17 cellular contexts compared by ENCODE assay signal in genomic region chr2:88560619-88561307, GRCh38.
A peak's percentile ranks its signal among the peaks of the same experiment; 100 is the strongest.
DNase-seq lines count a peak whose midpoint lies in the region; ATAC-seq and TF ChIP-seq lines count a peak whose summit lies in the region.
"Had no signal": no experiment of that assay in that cellular context is flagged by ENCODE, and none has a peak within 500 bp of the region (broad histone marks: within the 10 kb centered on the region; RNA-seq: fewer than 3 reads in every experiment).

No MANE protein-coding gene starts in this region.

- no peak overlapping the region for H3K9ac ChIP-seq in mesenchymal stem cell (ENCODE audit: low read length)

- H3K27me3 Mint-ChIP-seq in CD8-positive, alpha-beta T cell (ENCODE audit: low read depth) = no peaks in the 10 kb centered on the region
- no peaks in the 10 kb centered on the region for H3K27me3 Mint-ChIP-seq in activated naive CD8-positive, alpha-beta T cell treated with anti-CD3 and anti-CD28 coated beads, Interleukin-2, amount 50 U/mL, for 24 hours

- H3K4ac ChIP-seq in mesenchymal stem cell (ENCODE audit: low read depth in 1 of 2, low read length in 2 of 2) = no peak overlapping the region

- H3K18ac ChIP-seq in mesenchymal stem cell (ENCODE audit: low read depth in 1 of 2, low read length in 2 of 2) = no peak overlapping the region

- TF ChIP-seq CTCF in CD8-positive, alpha-beta T cell (IDR thresholded peaks at IDR 0.05) = no peak
- no peak for TF ChIP-seq CTCF in gastroesophageal sphincter (IDR thresholded peaks at IDR 0.05)

- no peaks in the 10 kb centered on the region for H3K27me3 ChIP-seq in CD8-positive, alpha-beta T cell (ENCODE audit: insufficient read depth, low read length)
- H3K27me3 ChIP-seq in gastroesophageal sphincter (no peaks in the 10 kb centered on the region), mesenchymal stem cell (ENCODE audit: control insufficient read depth in 1 of 2, insufficient read depth in 1 of 2, low read length in 2 of 2) (no peaks in the 10 kb centered on the region)
- H3K27me3 ChIP-seq: hepatocyte had no signal

- no peak overlapping the region for H4K91ac ChIP-seq in mesenchymal stem cell (ENCODE audit: low read length)

- H3K4me3 ChIP-seq in CD8-positive, alpha-beta T cell (ENCODE audit: low read depth, low read length) = no peak overlapping the region
- H3K4me3 ChIP-seq in gastroesophageal sphincter (no peak overlapping the region), mesenchymal stem cell (ENCODE audit: insufficient read depth in 1 of 2, low read depth in 1 of 2, low read length in 2 of 2) (no peak overlapping the region)
- H3K4me3 ChIP-seq: hepatocyte had no signal

- DNase-seq in CD8-positive, alpha-beta T cell = no peak
- DNase-seq in activated naive CD8-positive, alpha-beta T cell treated with anti-CD3 and anti-CD28 coated beads, Interleukin-2, amount 50 U/mL, for 24 hours = no peak
- no peak for DNase-seq in NCI-H226
- DNase-seq in GM19238 (ENCODE audit: insufficient read length, low spot score) = no peak
- DNase-seq in mesenchymal stem cell = no peak
- DNase-seq: activated gamma-delta T cell treated with Interleukin-2 at 50 U/mL for 16 hours; islet precursor cell; NCI-H2081 treated with DMSO at 0.1 percent for 48 hours; NCI-H526; posterior cingulate gyrus; small intestine; stimulated activated CD4-positive, alpha-beta T cell treated with anti-CD3 and anti-CD28 coated beads, Interleukin-4, amount 100 ng/mL, for 1 hour had no signal

- CTCF ChIA-PET in CD8-positive, alpha-beta T cell (lab: Charles Lee) = interaction anchor here (1.2 kb wide), 1 partner anchor 14 kb away, joined by 3 read pairs; no protein-coding TSS in a partner anchor

- no peak overlapping the region for H3K23ac ChIP-seq in mesenchymal stem cell (ENCODE audit: low read length in 2 of 2)

- no peak overlapping the region for H2BK5ac ChIP-seq in mesenchymal stem cell (ENCODE audit: low read depth, low read length, poor library complexity, severe bottlenecking)

- no peak overlapping the region for H2AK5ac ChIP-seq in mesenchymal stem cell (ENCODE audit: low read length, severe bottlenecking)

- TF ChIP-seq EP300 in gastroesophageal sphincter (IDR thresholded peaks at IDR 0.05) = no peak

- H2BK15ac ChIP-seq in mesenchymal stem cell (ENCODE audit: low read depth, poor library complexity, severe bottlenecking) = no peak overlapping the region

- H4K8ac ChIP-seq in mesenchymal stem cell (ENCODE audit: low read length) = no peak overlapping the region

- intact Hi-C loops in CD8-positive, alpha-beta T cell (cut with DNase I, micrococcal nuclease) = no loop called here

- no peak for ATAC-seq in CD8-positive, alpha-beta T cell
- ATAC-seq in GM18505 (IDR thresholded peaks at IDR 0.05; ENCODE audit: unreplicated experiment) = peak; percentile 34
- ATAC-seq in HG03378 (IDR thresholded peaks at IDR 0.05; ENCODE audit: unreplicated experiment) = peak; percentile 45
- no peak for ATAC-seq in activated naive CD8-positive, alpha-beta T cell treated with anti-CD3 and anti-CD28 coated beads, Interleukin-2, amount 50 U/mL, for 24 hours
- no peak for ATAC-seq in gastroesophageal sphincter

- WGBS in gastroesophageal sphincter (ENCODE audit: low coverage in 1 of 2), 2 donors = 93 to 100% methylated on average over 1 to 3 of the region's 3 CpGs
- 95% methylated on average over 2 of the region's 3 CpGs for WGBS in mesenchymal stem cell

- H3K4me1 Mint-ChIP-seq in CD8-positive, alpha-beta T cell (ENCODE audit: low read depth) = no peaks in the 10 kb centered on the region
- peaks cover 4% of the 10 kb centered on the region for H3K4me1 Mint-ChIP-seq in activated naive CD8-positive, alpha-beta T cell treated with anti-CD3 and anti-CD28 coated beads, Interleukin-2, amount 50 U/mL, for 24 hours
- H3K4me1 Mint-ChIP-seq: nephron had no signal

- H2AFZ ChIP-seq in mesenchymal stem cell (ENCODE audit: low read depth, low read length) = no peak overlapping the region
- H2AFZ ChIP-seq: hepatocyte had no signal

- H3K9me3 ChIP-seq in CD8-positive, alpha-beta T cell (ENCODE audit: low read length) = no peaks in the 10 kb centered on the region
- no peaks in the 10 kb centered on the region for H3K9me3 ChIP-seq in gastroesophageal sphincter
- H3K9me3 ChIP-seq in mesenchymal stem cell (ENCODE audit: control insufficient read depth, low read length) = no peaks in the 10 kb centered on the region

- peaks cover 3% of the 10 kb centered on the region for H3K36me3 ChIP-seq in CD8-positive, alpha-beta T cell (ENCODE audit: insufficient read depth, low read length)
- peaks cover 0 to 73% of the 10 kb centered on the region in 2 donors for H3K36me3 ChIP-seq in gastroesophageal sphincter
- peaks cover 8 to 80% of the 10 kb centered on the region in 2 experiments for H3K36me3 ChIP-seq in mesenchymal stem cell (ENCODE audit: control insufficient read depth in 1 of 2, insufficient read depth in 2 of 2, low read depth in 1 of 2, low read length in 2 of 2)

- TF ChIP-seq POLR2A in GM18505 (IDR thresholded peaks at IDR 0.05; ENCODE audit: borderline replicate concordance, extremely low read depth, insufficient read depth, insufficient read length) (no peak), gastroesophageal sphincter (IDR thresholded peaks at IDR 0.05) (no peak)

- H3K14ac ChIP-seq in mesenchymal stem cell (ENCODE audit: low read length in 2 of 2) = no peak overlapping the region

- H3K4me1 ChIP-seq in CD8-positive, alpha-beta T cell (ENCODE audit: insufficient read depth, low read length) = no peaks in the 10 kb centered on the region
- H3K4me1 ChIP-seq in gastroesophageal sphincter = no peaks in the 10 kb centered on the region
- no peaks in the 10 kb centered on the region for H3K4me1 ChIP-seq in mesenchymal stem cell (ENCODE audit: control insufficient read depth, insufficient read depth, low read depth, low read length)

- no peak overlapping the region for H3K4me2 ChIP-seq in mesenchymal stem cell (ENCODE audit: low read length, poor library complexity, severe bottlenecking)
- H3K4me2 ChIP-seq: hepatocyte had no signal

- peaks cover 4% of the 10 kb centered on the region for H3K79me1 ChIP-seq in mesenchymal stem cell (replicated peaks; ENCODE audit: low read length, poor library complexity, severe bottlenecking)

- peaks cover 66% of the 10 kb centered on the region for H3K36me3 Mint-ChIP-seq in CD8-positive, alpha-beta T cell
- H3K36me3 Mint-ChIP-seq in activated naive CD8-positive, alpha-beta T cell treated with anti-CD3 and anti-CD28 coated beads, Interleukin-2, amount 50 U/mL, for 24 hours (ENCODE audit: low read depth) = peaks cover 26% of the 10 kb centered on the region

- peak overlapping the region; percentile 62 for H3K27ac Mint-ChIP-seq in CD8-positive, alpha-beta T cell
- H3K27ac Mint-ChIP-seq in activated naive CD8-positive, alpha-beta T cell treated with anti-CD3 and anti-CD28 coated beads, Interleukin-2, amount 50 U/mL, for 24 hours = peak overlapping the region; percentile 10
- H3K27ac Mint-ChIP-seq: nephron had no signal

- no peak overlapping the region for H3K27ac ChIP-seq in CD8-positive, alpha-beta T cell (ENCODE audit: low read depth, low read length)
- H3K27ac ChIP-seq in gastroesophageal sphincter (no peak overlapping the region), mesenchymal stem cell (ENCODE audit: low read length, poor library complexity, severe bottlenecking) (no peak overlapping the region)
- H3K27ac ChIP-seq: hepatocyte had no signal

- POLR2A ChIA-PET in CD8-positive, alpha-beta T cell (lab: Charles Lee) = no interaction called here

- no peak overlapping the region for H2BK12ac ChIP-seq in mesenchymal stem cell (ENCODE audit: low read length in 2 of 2)

- H2BK120ac ChIP-seq in mesenchymal stem cell (ENCODE audit: low read depth, low read length) = no peak overlapping the region

- H3K9me3 Mint-ChIP-seq in CD8-positive, alpha-beta T cell = no peaks in the 10 kb centered on the region
- no peaks in the 10 kb centered on the region for H3K9me3 Mint-ChIP-seq in activated naive CD8-positive, alpha-beta T cell treated with anti-CD3 and anti-CD28 coated beads, Interleukin-2, amount 50 U/mL, for 24 hours
- H3K9me3 Mint-ChIP-seq: nephron had no signal

- H3K4me3 Mint-ChIP-seq in CD8-positive, alpha-beta T cell = no peak overlapping the region
- H3K4me3 Mint-ChIP-seq in activated naive CD8-positive, alpha-beta T cell treated with anti-CD3 and anti-CD28 coated beads, Interleukin-2, amount 50 U/mL, for 24 hours = no peak overlapping the region
- H3K4me3 Mint-ChIP-seq: nephron had no signal

Comparison
In these comparisons a context has a peak if more than half of its experiments do, and no peak if none do; other contexts are left out.
1. ATAC-seq: peak in GM18505 (single experiment) and HG03378 (single experiment); none in CD8-positive, alpha-beta T cell (single experiment), activated naive CD8-positive, alpha-beta T cell treated with anti-CD3 and anti-CD28 coated beads, Interleukin-2, amount 50 U/mL, for 24 hours (single experiment) and gastroesophageal sphincter (single experiment).